Comparison of ENCODE assay signal across 8 cellular contexts in the genomic region with DNA sequence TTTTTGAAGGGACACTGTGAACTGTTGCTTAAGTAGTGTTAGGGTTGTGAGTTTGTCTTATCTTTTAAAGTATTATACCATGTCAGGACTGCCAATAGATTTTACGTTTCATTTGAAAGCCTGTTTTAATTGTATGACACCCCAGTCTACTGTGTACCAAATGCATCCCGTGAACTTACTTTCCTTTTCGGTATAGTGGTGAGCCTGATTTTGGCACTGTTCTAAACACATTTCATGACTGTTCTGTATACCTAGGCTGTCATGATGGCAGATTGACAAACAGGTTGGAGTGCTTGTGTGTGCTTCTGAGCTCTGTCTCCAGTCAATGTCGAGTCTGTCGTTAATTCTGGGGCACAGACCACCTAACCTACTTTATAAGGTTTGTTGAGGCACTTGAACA. TPM values are rescaled to one million over a fixed set of nuclear protein-coding genes. Genes with fewer than 3 reads are reported as not detected.
DNase-seq lines count a peak whose midpoint lies in the region; ATAC-seq, FAIRE-seq and TF ChIP-seq lines count a peak whose summit lies in the region.

No MANE protein-coding gene starts in this region.

- peaks cover 40% of the 10 kb centered on the region for H3K4me1 Mint-ChIP-seq in nephron progenitor cell

- no peak overlapping the region for H2AK5ac ChIP-seq in H1 (ENCODE audit: low read depth, low read length)

- H3K36me3 ChIP-seq in H1 (ENCODE audit: control insufficient read depth in 2 of 4, insufficient read depth in 4 of 4, low read length in 3 of 4), result peaks cover 7 to 19% (median 10%) of the 10 kb centered on the region in 4 experiments; a peak in 6 of 8 replicates

- no peak overlapping the region for H3K27ac ChIP-seq in H1 (ENCODE audit: low read depth, low read length)

- no peaks in the 10 kb centered on the region for H3K23me2 ChIP-seq in H1 (ENCODE audit: low read depth, low read length)

- H3K4ac ChIP-seq in H1 (replicated peaks; ENCODE audit: insufficient read length, low read depth, low read length), result no peak overlapping the region

- no peak overlapping the region for H2BK15ac ChIP-seq in H1 (ENCODE audit: low read length)

- FAIRE-seq in H1 (lab: Jason Lieb, UNC), result no peak
- FAIRE-seq in frontal cortex (lab: Jason Lieb, UNC), result no peak

- peak overlapping the region; percentile 84 to 94 (median 86) for H3K9ac ChIP-seq in H1 (replicated peaks in 1 of 4; ENCODE audit: extremely low read depth in 1 of 4, low read depth in 3 of 4, low read length in 3 of 4)

- peaks cover 26 to 73% of the 10 kb centered on the region in 2 experiments for H3K79me2 ChIP-seq in H1 (ENCODE audit: control insufficient read depth in 1 of 2, insufficient read depth in 2 of 2, low read length in 2 of 2)

- H3K9me3 Mint-ChIP-seq in nephron progenitor cell, result peaks cover 9% of the 10 kb centered on the region

- no peak overlapping the region for H2BK12ac ChIP-seq in H1 (ENCODE audit: low read depth, low read length)

- peak overlapping the region; percentile 94 for H3K4me3 Mint-ChIP-seq in nephron progenitor cell

- TF ChIP-seq POLR2A in H1 (IDR thresholded peaks at IDR 0.05; ENCODE audit: control extremely low read depth in 1 of 2, low read depth in 2 of 2, low read length in 2 of 2), result no peak

- DNase-seq in OCI-M1 (lab: John Stamatoyannopoulos, UW) (peak; percentile 58), H1 (ENCODE audit: low read depth in 1 of 2, low spot score in 2 of 2) (no peak), nephron progenitor cell (no peak), frontal cortex (ENCODE audit: low spot score in 2 of 2) (no peak), GDM1 (lab: John Stamatoyannopoulos, UW) (no peak)
- no peak for DNase-seq in activated effector memory CD4-positive, alpha-beta T cell treated with Interleukin-2 at 50 U/mL for 16 hours

- H3K9me3 ChIP-seq in H1 (ENCODE audit: insufficient read depth in 2 of 2, low read depth in 1 of 2, low read length in 1 of 2), result no peaks in the 10 kb centered on the region

- H4K20me1 ChIP-seq in H1 (replicated peaks in 1 of 2; ENCODE audit: control insufficient read depth in 1 of 2, insufficient read depth in 2 of 2, low read length in 2 of 2), result peaks cover 0 to 11% of the 10 kb centered on the region in 2 experiments

- H2BK5ac ChIP-seq in H1 (ENCODE audit: low read depth, low read length), result no peak overlapping the region; the same call in 1 of the 2 replicates

- no peaks in the 10 kb centered on the region for H3K27me3 ChIP-seq in H1 (replicated peaks in 1 of 4; ENCODE audit: control insufficient read depth in 3 of 4, extremely low read depth in 1 of 4, insufficient read depth in 3 of 4, low read length in 3 of 4)

- no peak overlapping the region for H2BK20ac ChIP-seq in H1 (ENCODE audit: low read length)

- no peaks in the 10 kb centered on the region for H3K27me3 Mint-ChIP-seq in nephron progenitor cell (ENCODE audit: low read depth, poor library complexity)

- peaks cover 0 to 5% (median 2%) of the 10 kb centered on the region in 4 experiments; a peak in 6 of 7 replicates for H3K4me1 ChIP-seq in H1 (replicated peaks in 1 of 4; ENCODE audit: control insufficient read depth in 3 of 4, insufficient read depth in 4 of 4, low read length in 3 of 4)

- H4K91ac ChIP-seq in H1 (replicated peaks; ENCODE audit: insufficient read length, low read length), result no peak overlapping the region

- no peak overlapping the region for H4K5ac ChIP-seq in H1 (ENCODE audit: insufficient read length, low read depth, low read length)

- H3K23ac ChIP-seq in H1 (ENCODE audit: insufficient read length), result no peak overlapping the region

- H4K8ac ChIP-seq in H1 (ENCODE audit: extremely low read depth, insufficient read depth, low read length), result no peak overlapping the region

- H3K56ac ChIP-seq in H1 (replicated peaks; ENCODE audit: insufficient read length, low read depth, low read length), result no peak overlapping the region

- ATAC-seq in GM21717 (IDR thresholded peaks at IDR 0.05; ENCODE audit: unreplicated experiment), result peak; percentile 45

- H3K36me3 Mint-ChIP-seq in nephron progenitor cell (ENCODE audit: low read depth), result peaks cover 25% of the 10 kb centered on the region

- no peak for TF ChIP-seq RAD21 in H1 (IDR thresholded peaks at IDR 0.05 in 1 of 2, conservative IDR thresholded peaks at IDR 0.05 in 1 of 2; ENCODE audit: low read depth in 2 of 2, low read length in 2 of 2)

- no peak overlapping the region for H2BK120ac ChIP-seq in H1 (replicated peaks; ENCODE audit: low read depth, low read length)

- H3K4me3 ChIP-seq in GM08714 (ENCODE audit: low read length), result peak overlapping the region; percentile 97
- peak overlapping the region; percentile 74 to 92 (median 84) for H3K4me3 ChIP-seq in H1 (ENCODE audit: extremely low read depth in 1 of 4, insufficient read depth in 2 of 4, low read depth in 3 of 4, low read length in 4 of 4)

- peaks cover 11% of the 10 kb centered on the region for H3K79me1 ChIP-seq in H1 (ENCODE audit: low read depth, low read length)

- 17% methylated on average over 5 of the region's 5 CpGs; no CpG with 5 or more reads in 1 of the 2 experiments for WGBS in H1 (ENCODE audit: extremely low coverage in 1 of 2, insufficient coverage in 1 of 2, insufficient read length in 1 of 2, insufficient replicate concordance in 2 of 2, low coverage in 1 of 2, low lambda C conversion rate in 2 of 2, missing lambda C conversion rate in 1 of 2), 2 experiments

- POLR2A ChIA-PET in H1 (lab: Charles Lee; ENCODE audit: partially characterized antibody), result interaction anchor here (0.6 to 2.3 kb wide), 9 partner anchors 12 to 142 kb away, joined by 3 to 5 read pairs (median 4); a partner anchor contains a TSS

- CTCF ChIA-PET in H1 (lab: Charles Lee; ENCODE audit: partially characterized antibody), result interaction anchor here (1.0 to 2.5 kb wide), 7 partner anchors 87 to 473 kb away, joined by 3 to 10 read pairs (median 4); no protein-coding TSS in a partner anchor

- H2AFZ ChIP-seq in H1 (ENCODE audit: low read length), result no peak overlapping the region

- TF ChIP-seq CTCF in H1 (IDR thresholded peaks at IDR 0.05; ENCODE audit: control extremely low read depth in 1 of 3, insufficient read depth in 1 of 3, low read depth in 1 of 3, low read length in 3 of 3) (no peak), nephron progenitor cell (IDR thresholded peaks at IDR 0.05) (no peak)

- H3K27ac Mint-ChIP-seq in nephron progenitor cell, result no peak overlapping the region

- no peak for TF ChIP-seq EP300 in H1 (IDR thresholded peaks at IDR 0.05; ENCODE audit: borderline replicate concordance in 1 of 2, low read depth in 2 of 2, low read length in 2 of 2)

- no peak overlapping the region for H3K14ac ChIP-seq in H1 (ENCODE audit: insufficient read length)

- H3K4me2 ChIP-seq in H1 (ENCODE audit: insufficient read depth in 1 of 2, low read depth in 2 of 2, low read length in 2 of 2), result peak overlapping the region; percentile 84 to 87

- no peak overlapping the region for H3K18ac ChIP-seq in H1 (ENCODE audit: extremely low read depth, low read length)

TF ChIP-seq in H1, 55 proteins besides CTCF, POLR2A, EP300 and RAD21 (continues in another document):
- TF ChIP-seq, protein P1, sequence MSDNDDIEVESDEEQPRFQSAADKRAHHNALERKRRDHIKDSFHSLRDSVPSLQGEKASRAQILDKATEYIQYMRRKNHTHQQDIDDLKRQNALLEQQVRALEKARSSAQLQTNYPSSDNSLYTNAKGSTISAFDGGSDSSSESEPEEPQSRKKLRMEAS (IDR thresholded peaks at IDR 0.05), result no peak
- TF ChIP-seq SP2 (IDR thresholded peaks at IDR 0.05; ENCODE audit: low read length), result no peak
- no peak for TF ChIP-seq MAFK (IDR thresholded peaks at IDR 0.05; ENCODE audit: low read depth, low read length)
- TF ChIP-seq NANOG (IDR thresholded peaks at IDR 0.05; ENCODE audit: insufficient read depth, low read depth, low read length, poor library complexity, severe bottlenecking), result no peak
- TF ChIP-seq NRF1 (IDR thresholded peaks at IDR 0.05; ENCODE audit: low read depth, low read length), result no peak
- TF ChIP-seq, protein P2, sequence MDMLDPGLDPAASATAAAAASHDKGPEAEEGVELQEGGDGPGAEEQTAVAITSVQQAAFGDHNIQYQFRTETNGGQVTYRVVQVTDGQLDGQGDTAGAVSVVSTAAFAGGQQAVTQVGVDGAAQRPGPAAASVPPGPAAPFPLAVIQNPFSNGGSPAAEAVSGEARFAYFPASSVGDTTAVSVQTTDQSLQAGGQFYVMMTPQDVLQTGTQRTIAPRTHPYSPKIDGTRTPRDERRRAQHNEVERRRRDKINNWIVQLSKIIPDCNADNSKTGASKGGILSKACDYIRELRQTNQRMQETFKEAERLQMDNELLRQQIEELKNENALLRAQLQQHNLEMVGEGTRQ (IDR thresholded peaks at IDR 0.05; ENCODE audit: low read length), result no peak
- no peak for TF ChIP-seq CEBPB (IDR thresholded peaks at IDR 0.05; ENCODE audit: low read depth, low read length)
- TF ChIP-seq YY1 (IDR thresholded peaks at IDR 0.05; ENCODE audit: low read depth, low read length), result no peak
- TF ChIP-seq SUZ12 (IDR thresholded peaks at IDR 0.05; ENCODE audit: low read length), result no peak
- TF ChIP-seq POU5F1 (IDR thresholded peaks at IDR 0.05; ENCODE audit: low read depth, low read length), result no peak
- TF ChIP-seq SIN3A (conservative IDR thresholded peaks at IDR 0.05 in 1 of 2, IDR thresholded peaks at IDR 0.05 in 1 of 2; ENCODE audit: low read depth in 1 of 2, low read length in 2 of 2), result no peak
- TF ChIP-seq SP4 (IDR thresholded peaks at IDR 0.05; ENCODE audit: low read length), result no peak
- TF ChIP-seq SP1 (IDR thresholded peaks at IDR 0.05; ENCODE audit: low read depth, low read length), result no peak
- TF ChIP-seq HDAC6 (IDR thresholded peaks at IDR 0.05; ENCODE audit: low read depth, low read length), result no peak
- TF ChIP-seq KDM5A (IDR thresholded peaks at IDR 0.05; ENCODE audit: low read length), result no peak
- no peak for TF ChIP-seq POLR2AphosphoS5 (IDR thresholded peaks at IDR 0.05; ENCODE audit: low read depth, low read length)
- TF ChIP-seq, protein P3, sequence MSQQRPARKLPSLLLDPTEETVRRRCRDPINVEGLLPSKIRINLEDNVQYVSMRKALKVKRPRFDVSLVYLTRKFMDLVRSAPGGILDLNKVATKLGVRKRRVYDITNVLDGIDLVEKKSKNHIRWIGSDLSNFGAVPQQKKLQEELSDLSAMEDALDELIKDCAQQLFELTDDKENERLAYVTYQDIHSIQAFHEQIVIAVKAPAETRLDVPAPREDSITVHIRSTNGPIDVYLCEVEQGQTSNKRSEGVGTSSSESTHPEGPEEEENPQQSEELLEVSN (IDR thresholded peaks at IDR 0.05), result no peak

RNA-seq across cellular contexts. Expression of a gene that starts 0.7 kb away (rescaled TPM):
- 49.8 and 54.4 TPM in 2 replicates for total RNA-seq in H1 (2021; fragmentation: NEBNext Ultra II Directional; extraction: Animal tissue kit (Norgen Biotek cat#: 25700))
- 15.2 and 18.4 TPM in 2 replicates for polyA plus RNA-seq in H1 (2011; rRNA removed)
- polyA plus RNA-seq in H1 (2011; cell fraction: cytosol; rRNA removed), result 22.4 TPM
- polyA plus RNA-seq in H1 (2011; cell fraction: nucleus; rRNA removed), result 24.0 TPM
- polyA plus RNA-seq in H1 (2012, experiment 1 of 2), result 40.5 to 53.9 TPM (median 43.9 TPM) in 4 replicates
- polyA plus RNA-seq in H1 (2012, experiment 2 of 2), result 2.9 TPM
- polyA plus RNA-seq in H1 (2013, experiment 1 of 2), result 37.8 TPM
- 38.8 TPM for polyA plus RNA-seq in H1 (2013, experiment 2 of 2)
- polyA minus RNA-seq in H1 (2011; rRNA and poly(A)+ RNA removed), result 56.2 and 100 TPM in 2 replicates
- polyA minus RNA-seq in H1 (2011; cell fraction: cytosol; rRNA and poly(A)+ RNA removed), result 18.7 TPM
- polyA minus RNA-seq in H1 (2011; cell fraction: nucleus; rRNA and poly(A)+ RNA removed), result 107 TPM
- total RNA-seq in frontal cortex, result 413 TPM
